Comparison of ENCODE assay signal across 8 cellular contexts in genomic region chr9:96419691-96419969, GRCh38.
A peak's percentile ranks its signal among the peaks of the same experiment; 100 is the strongest.
DNase-seq lines count a peak whose midpoint lies in the region; ATAC-seq lines count a peak whose summit lies in the region.

No MANE protein-coding gene starts in this region.

- H3K27me3 ChIP-seq in iPS-20b (ENCODE audit: insufficient read depth, low read length) (no peaks in the 10 kb centered on the region), subcutaneous abdominal adipose tissue (ENCODE audit: control insufficient read depth in 5 of 5, insufficient read depth in 4 of 5, low read length in 5 of 5) (no peaks in the 10 kb centered on the region)

- H3K27ac Mint-ChIP-seq in T-helper 2 cell treated with Interferon-gamma antibody and Interleukin-4, amounts not matched to agents 5 μg/mL and 100 μg/mL, for 36 hours = peak overlapping the region; percentile 80
- peak overlapping the region; percentile 75 for H3K27ac Mint-ChIP-seq in activated naive CD8-positive, alpha-beta T cell

- peaks cover 29% of the 10 kb centered on the region for H3K4me1 Mint-ChIP-seq in T-helper 2 cell treated with Interferon-gamma antibody and Interleukin-4, amounts not matched to agents 5 μg/mL and 100 μg/mL, for 36 hours (ENCODE audit: low read depth)
- H3K4me1 Mint-ChIP-seq in activated naive CD8-positive, alpha-beta T cell (ENCODE audit: low read depth) = peaks cover 27% of the 10 kb centered on the region

- H3K4me1 ChIP-seq in iPS-20b (ENCODE audit: insufficient read depth, low read length) = peaks cover 14% of the 10 kb centered on the region
- peaks cover 11 to 39% (median 29%) of the 10 kb centered on the region in 5 donors for H3K4me1 ChIP-seq in subcutaneous abdominal adipose tissue (ENCODE audit: control insufficient read depth in 5 of 5, insufficient read depth in 5 of 5, low read length in 5 of 5)

- H3K9me3 Mint-ChIP-seq in T-helper 2 cell treated with Interferon-gamma antibody and Interleukin-4, amounts not matched to agents 5 μg/mL and 100 μg/mL, for 36 hours = no peaks in the 10 kb centered on the region
- H3K9me3 Mint-ChIP-seq in activated naive CD8-positive, alpha-beta T cell (ENCODE audit: low read depth) = no peaks in the 10 kb centered on the region

- H3K4me3 ChIP-seq in iPS-20b (ENCODE audit: low read length) = peak overlapping the region; percentile 81
- peak overlapping the region; percentile 62 to 96 (median 73) for H3K4me3 ChIP-seq in subcutaneous abdominal adipose tissue (ENCODE audit: low read depth in 1 of 5, low read length in 5 of 5)

- H3K27ac ChIP-seq in iPS-20b (ENCODE audit: low read length) = peak overlapping the region; percentile 67
- H3K27ac ChIP-seq in subcutaneous abdominal adipose tissue (ENCODE audit: low read depth, low read length) = peak overlapping the region; percentile 88

- DNase-seq in T-helper 2 cell treated with Interferon-gamma antibody and Interleukin-4, amounts not matched to agents 5 μg/mL and 100 μg/mL, for 36 hours (ENCODE audit: low spot score) = no peak
- no peak for DNase-seq in T-helper 2 cell
- no peak for DNase-seq in GF-D8 (lab: John Stamatoyannopoulos, UW)
- DNase-seq in NOMO-1 (lab: John Stamatoyannopoulos, UW; ENCODE audit: unreplicated experiment in 2 of 2) = no peak

- peaks cover 10% of the 10 kb centered on the region for H3K36me3 Mint-ChIP-seq in T-helper 2 cell treated with Interferon-gamma antibody and Interleukin-4, amounts not matched to agents 5 μg/mL and 100 μg/mL, for 36 hours (ENCODE audit: low read depth)
- no peaks in the 10 kb centered on the region for H3K36me3 Mint-ChIP-seq in activated naive CD8-positive, alpha-beta T cell

- H3K4me3 Mint-ChIP-seq in T-helper 2 cell treated with Interferon-gamma antibody and Interleukin-4, amounts not matched to agents 5 μg/mL and 100 μg/mL, for 36 hours = peak overlapping the region; percentile 62
- H3K4me3 Mint-ChIP-seq in activated naive CD8-positive, alpha-beta T cell = peak overlapping the region; percentile 76

- H3K9me3 ChIP-seq in iPS-20b (ENCODE audit: insufficient read depth, low read depth, low read length) (no peaks in the 10 kb centered on the region), subcutaneous abdominal adipose tissue (ENCODE audit: control insufficient read depth in 5 of 5, low read length in 5 of 5) (no peaks in the 10 kb centered on the region)

- peak overlapping the region; percentile 95; the same call in 1 of the 2 replicates for H3K9ac ChIP-seq in iPS-20b (ENCODE audit: low read depth, low read length)
- H3K9ac ChIP-seq in subcutaneous abdominal adipose tissue (ENCODE audit: low read length in 5 of 5) = peak overlapping the region; percentile 16 to 91 (median 86)

- H3K27me3 Mint-ChIP-seq in T-helper 2 cell treated with Interferon-gamma antibody and Interleukin-4, amounts not matched to agents 5 μg/mL and 100 μg/mL, for 36 hours (ENCODE audit: low read depth) = no peaks in the 10 kb centered on the region
- H3K27me3 Mint-ChIP-seq in activated naive CD8-positive, alpha-beta T cell = no peaks in the 10 kb centered on the region

- ATAC-seq in HG03378 (IDR thresholded peaks at IDR 0.05; ENCODE audit: unreplicated experiment) = no peak

- H3K36me3 ChIP-seq in iPS-20b (ENCODE audit: insufficient read depth, low read depth, low read length) (no peaks in the 10 kb centered on the region), subcutaneous abdominal adipose tissue (ENCODE audit: control insufficient read depth in 5 of 5, insufficient read depth in 5 of 5, low read length in 5 of 5) (no peaks in the 10 kb centered on the region)
